ENCODE assay signal across 23 cellular contexts in the genomic region with DNA sequence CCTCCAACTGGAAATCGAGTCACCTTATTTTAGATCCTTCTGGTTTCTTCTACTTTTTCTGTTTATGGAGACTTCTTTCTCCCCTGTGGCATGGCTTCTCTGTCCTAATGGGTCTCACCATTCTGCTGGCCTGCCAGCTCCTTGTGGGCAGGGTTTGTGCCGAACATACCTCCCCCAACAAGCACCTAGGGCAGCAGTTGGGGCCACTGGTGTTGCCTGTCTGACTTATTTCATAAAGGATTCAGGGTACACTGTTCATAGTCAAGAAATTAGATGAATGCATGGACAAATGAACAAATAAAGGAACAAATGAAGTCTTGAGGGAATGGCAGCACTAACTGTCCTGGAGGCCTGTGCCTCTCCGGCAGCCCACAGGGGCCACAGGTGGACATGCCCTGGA. TPM values are rescaled to one million over a fixed set of nuclear protein-coding genes. Genes with fewer than 3 reads are reported as not detected.
"Had no signal": no experiment of that assay in that cellular context is flagged by ENCODE, and none has a peak within 500 bp of the region (broad histone marks: within the 10 kb centered on the region; RNA-seq: fewer than 3 reads in every experiment).

No MANE protein-coding gene starts in this region.

- H3K36me3 Mint-ChIP-seq: naive thymus-derived CD4-positive, alpha-beta T cell; natural killer cell; stimulated activated memory B cell treated with anti-CD40 and anti-IgM and Interleukin-4, amounts not matched to agents 10 μg/mL and 1 μg/mL and 100 μg/mL, for 72 hours had no signal

- H3K4me3 Mint-ChIP-seq: naive thymus-derived CD4-positive, alpha-beta T cell; natural killer cell; nephron; stimulated activated memory B cell treated with anti-CD40 and anti-IgM and Interleukin-4, amounts not matched to agents 10 μg/mL and 1 μg/mL and 100 μg/mL, for 72 hours; stimulated activated naive CD8-positive, alpha-beta T cell treated with anti-CD3 and anti-CD28 coated beads, Interleukin-15, amount 100 ng/mL, for 72 hours had no signal

- H3K27ac Mint-ChIP-seq: naive thymus-derived CD4-positive, alpha-beta T cell; natural killer cell; nephron; stimulated activated memory B cell treated with anti-CD40 and anti-IgM and Interleukin-4, amounts not matched to agents 10 μg/mL and 1 μg/mL and 100 μg/mL, for 72 hours; stimulated activated naive CD8-positive, alpha-beta T cell treated with anti-CD3 and anti-CD28 coated beads, Interleukin-15, amount 100 ng/mL, for 72 hours had no signal

- H3K4me1 ChIP-seq: pancreas, psoas muscle, right lobe of liver, sigmoid colon, suprapubic skin, testis, tibial artery, transverse colon, upper lobe of left lung had no signal

- H3K27me3 ChIP-seq: pancreas, right lobe of liver, sigmoid colon, testis, tibial artery, transverse colon, upper lobe of left lung had no signal

- H3K36me3 ChIP-seq: pancreas, right lobe of liver, sigmoid colon, suprapubic skin, tibial artery, transverse colon, upper lobe of left lung had no signal

- H3K27ac ChIP-seq: pancreas, psoas muscle, right lobe of liver, sigmoid colon, suprapubic skin, testis, tibial artery, transverse colon, upper lobe of left lung had no signal

- ATAC-seq: naive thymus-derived CD4-positive, alpha-beta T cell; natural killer cell; pancreas; psoas muscle; right cardiac atrium; right lobe of liver; stimulated activated memory B cell treated with anti-CD40 and anti-IgM and Interleukin-4, amounts not matched to agents 10 μg/mL and 1 μg/mL and 100 μg/mL, for 72 hours; stimulated activated naive CD8-positive, alpha-beta T cell treated with anti-CD3 and anti-CD28 coated beads, Interleukin-15, amount 100 ng/mL, for 72 hours; stimulated activated naive CD8-positive, alpha-beta T cell treated with anti-CD3 and anti-CD28 coated beads, Interleukin-15, Interleukin-2, amounts not matched to agents 100 U/mL and 50 U/mL, for 24 hours had no signal

- H3K4me3 ChIP-seq: pancreas, psoas muscle, right lobe of liver, sigmoid colon, suprapubic skin, testis, tibial artery, transverse colon, upper lobe of left lung had no signal

- H3K27me3 Mint-ChIP-seq: stimulated activated memory B cell treated with anti-CD40 and anti-IgM and Interleukin-4, amounts not matched to agents 10 μg/mL and 1 μg/mL and 100 μg/mL, for 72 hours had no signal

- H3K9me3 Mint-ChIP-seq: natural killer cell; nephron; stimulated activated memory B cell treated with anti-CD40 and anti-IgM and Interleukin-4, amounts not matched to agents 10 μg/mL and 1 μg/mL and 100 μg/mL, for 72 hours; stimulated activated naive CD8-positive, alpha-beta T cell treated with anti-CD3 and anti-CD28 coated beads, Interleukin-15, amount 100 ng/mL, for 72 hours had no signal

- H3K4me1 Mint-ChIP-seq: natural killer cell; stimulated activated memory B cell treated with anti-CD40 and anti-IgM and Interleukin-4, amounts not matched to agents 10 μg/mL and 1 μg/mL and 100 μg/mL, for 72 hours; stimulated activated naive CD8-positive, alpha-beta T cell treated with anti-CD3 and anti-CD28 coated beads, Interleukin-15, amount 100 ng/mL, for 72 hours had no signal

- DNase-seq: naive thymus-derived CD4-positive, alpha-beta T cell; natural killer cell; occipital lobe; pancreas; psoas muscle; right cardiac atrium; right lobe of liver; sigmoid colon; small intestine; stimulated activated CD4-positive, alpha-beta T cell treated with anti-CD3 and anti-CD28 coated beads, Interleukin-15, amount 100 ng/mL, for 24 hours; stimulated activated CD4-positive, alpha-beta T cell treated with anti-CD3 and anti-CD28 coated beads, Interleukin-4, amount 100 ng/mL, for 1 hour; stimulated activated CD4-positive, alpha-beta T cell treated with anti-CD3 and anti-CD28 coated beads, Interleukin-4, amount 100 ng/mL, for 4 hours; stimulated activated CD8-positive, alpha-beta memory T cell treated with anti-CD3 and anti-CD28 coated beads, Interleukin-4, amount 100 ng/mL, for 48 hours; stimulated activated naive CD8-positive, alpha-beta T cell treated with anti-CD3 and anti-CD28 coated beads, Interleukin-15, amount 100 ng/mL, for 72 hours; stimulated activated naive CD8-positive, alpha-beta T cell treated with anti-CD3 and anti-CD28 coated beads, Interleukin-15, Interleukin-2, amounts not matched to agents 100 U/mL and 50 U/mL, for 24 hours; substantia nigra; testis; tibial artery; transverse colon; upper lobe of left lung had no signal

- H3K9me3 ChIP-seq: pancreas, psoas muscle, right lobe of liver, sigmoid colon, suprapubic skin, testis, tibial artery, transverse colon, upper lobe of left lung had no signal

RNA-seq across cellular contexts. Expression of a gene that starts 55.6 kb away (rescaled TPM):
- polyA plus RNA-seq: naive thymus-derived CD4-positive, alpha-beta T cell had no signal
